27 cellular contexts compared by ENCODE assay signal in genomic region chr15:58142827-58143226, GRCh38. TPM values are rescaled to one million over a fixed set of nuclear protein-coding genes. Genes with fewer than 3 reads are reported as not detected.
"Had no signal": no experiment of that assay in that cellular context is flagged by ENCODE, and none has a peak within 500 bp of the region (broad histone marks: within the 10 kb centered on the region; RNA-seq: fewer than 3 reads in every experiment).

No MANE protein-coding gene starts in this region.

- H3K27ac ChIP-seq: adrenal gland, body of pancreas, esophagus muscularis mucosa, foreskin keratinocyte, gastrocnemius medialis had no signal

- ATAC-seq: activated CD8-positive, alpha-beta T cell treated with anti-CD3 and anti-CD28 coated beads for 36 hours; activated naive CD8-positive, alpha-beta T cell treated with anti-CD3 and anti-CD28 coated beads, Interleukin-2, amount 50 U/mL, for 24 hours; activated T-cell treated with anti-CD3 and anti-CD28 coated beads, Interleukin-2, amount 50 U/mL, for 4 hours; activated T-helper 17 cell treated with anti-CD3 and anti-CD28 coated beads, Interleukin-2, amount 50 U/mL, for 72 hours; body of pancreas; effector memory CD8-positive, alpha-beta T cell; foreskin keratinocyte; gastrocnemius medialis; heart left ventricle had no signal

- H3K27ac Mint-ChIP-seq: activated CD8-positive, alpha-beta T cell treated with anti-CD3 and anti-CD28 coated beads for 36 hours; activated naive CD4-positive, alpha-beta T cell treated with anti-CD3 and anti-CD28 coated beads for 36 hours; activated naive CD4-positive, alpha-beta T cell treated with anti-CD3 and anti-CD28 coated beads, Interleukin-2, amount 50 U/mL, for 24 hours; activated naive CD8-positive, alpha-beta T cell treated with anti-CD3 and anti-CD28 coated beads for 36 hours; activated naive CD8-positive, alpha-beta T cell treated with anti-CD3 and anti-CD28 coated beads, Interleukin-2, amount 50 U/mL, for 24 hours; activated T-helper 17 cell treated with anti-CD3 and anti-CD28 coated beads, Interleukin-2, amount 50 U/mL, for 72 hours; effector memory CD8-positive, alpha-beta T cell had no signal

- H3K4me3 Mint-ChIP-seq: activated CD8-positive, alpha-beta T cell treated with anti-CD3 and anti-CD28 coated beads for 36 hours; activated naive CD4-positive, alpha-beta T cell treated with anti-CD3 and anti-CD28 coated beads for 36 hours; activated naive CD4-positive, alpha-beta T cell treated with anti-CD3 and anti-CD28 coated beads, Interleukin-2, amount 50 U/mL, for 24 hours; activated naive CD8-positive, alpha-beta T cell treated with anti-CD3 and anti-CD28 coated beads for 36 hours; activated naive CD8-positive, alpha-beta T cell treated with anti-CD3 and anti-CD28 coated beads, Interleukin-2, amount 50 U/mL, for 24 hours; activated T-cell treated with anti-CD3 and anti-CD28 coated beads, Interleukin-2, amount 50 U/mL, for 4 hours; activated T-helper 17 cell treated with anti-CD3 and anti-CD28 coated beads, Interleukin-2, amount 50 U/mL, for 72 hours; effector memory CD8-positive, alpha-beta T cell had no signal

- H3K36me3 ChIP-seq: adrenal gland, esophagus muscularis mucosa, gastrocnemius medialis, heart left ventricle had no signal

- DNase-seq: activated CD4-positive, alpha-beta T cell treated with anti-CD3 and anti-CD28 coated beads for 48 hours; activated CD4-positive, alpha-beta T cell treated with anti-CD3 and anti-CD28 coated beads, Interleukin-2, amount 50 U/mL, for 1 hour; activated CD4-positive, alpha-beta T cell treated with anti-CD3 and anti-CD28 coated beads, Interleukin-2, amount 50 U/mL, for 48 hours; activated CD8-positive, alpha-beta memory T cell treated with anti-CD3 and anti-CD28 coated beads for 24 hours; activated CD8-positive, alpha-beta T cell treated with anti-CD3 and anti-CD28 coated beads for 36 hours; activated effector memory CD4-positive, alpha-beta T cell treated with anti-CD3 and anti-CD28 coated beads, Interleukin-2, amount 50 U/mL, for 16 hours; activated naive CD4-positive, alpha-beta T cell treated with anti-CD3 and anti-CD28 coated beads for 36 hours; activated naive CD8-positive, alpha-beta T cell treated with anti-CD3 and anti-CD28 coated beads for 36 hours; activated naive CD8-positive, alpha-beta T cell treated with anti-CD3 and anti-CD28 coated beads, Interleukin-2, amount 50 U/mL, for 24 hours; activated T-cell treated with anti-CD3 and anti-CD28 coated beads, Interleukin-2, amount 50 U/mL, for 4 hours; adrenal gland; amygdala; aorta; body of pancreas; caudate nucleus; dermis blood vessel endothelial cell; effector CD4-positive, alpha-beta T cell; effector memory CD8-positive, alpha-beta T cell; foreskin keratinocyte; gastrocnemius medialis; glutamatergic neuron; heart left ventricle had no signal

- H3K4me1 ChIP-seq: adrenal gland, body of pancreas, gastrocnemius medialis had no signal

- H3K9me3 Mint-ChIP-seq: activated CD8-positive, alpha-beta T cell treated with anti-CD3 and anti-CD28 coated beads for 36 hours; activated naive CD4-positive, alpha-beta T cell treated with anti-CD3 and anti-CD28 coated beads for 36 hours; activated naive CD4-positive, alpha-beta T cell treated with anti-CD3 and anti-CD28 coated beads, Interleukin-2, amount 50 U/mL, for 24 hours; activated naive CD8-positive, alpha-beta T cell treated with anti-CD3 and anti-CD28 coated beads for 36 hours; activated naive CD8-positive, alpha-beta T cell treated with anti-CD3 and anti-CD28 coated beads, Interleukin-2, amount 50 U/mL, for 24 hours; activated T-cell treated with anti-CD3 and anti-CD28 coated beads, Interleukin-2, amount 50 U/mL, for 4 hours; activated T-helper 17 cell treated with anti-CD3 and anti-CD28 coated beads, Interleukin-2, amount 50 U/mL, for 72 hours; effector memory CD8-positive, alpha-beta T cell had no signal

- H3K4me3 ChIP-seq: adrenal gland, body of pancreas, esophagus muscularis mucosa, gastrocnemius medialis, heart left ventricle had no signal

- H3K9me3 ChIP-seq: adrenal gland, body of pancreas, esophagus muscularis mucosa, gastrocnemius medialis, heart left ventricle had no signal

- H3K27me3 ChIP-seq: adrenal gland, body of pancreas, esophagus muscularis mucosa, foreskin keratinocyte, gastrocnemius medialis had no signal

- H3K36me3 Mint-ChIP-seq: activated naive CD4-positive, alpha-beta T cell treated with anti-CD3 and anti-CD28 coated beads, Interleukin-2, amount 50 U/mL, for 24 hours had no signal

- H3K4me1 Mint-ChIP-seq: activated naive CD4-positive, alpha-beta T cell treated with anti-CD3 and anti-CD28 coated beads, Interleukin-2, amount 50 U/mL, for 24 hours; activated naive CD8-positive, alpha-beta T cell treated with anti-CD3 and anti-CD28 coated beads for 36 hours; activated T-helper 17 cell treated with anti-CD3 and anti-CD28 coated beads, Interleukin-2, amount 50 U/mL, for 72 hours had no signal

RNA-seq across cellular contexts. Expression of gene AQP9, which starts 4.6 kb away (rescaled TPM):
- total RNA-seq: activated CD8-positive, alpha-beta T cell treated with anti-CD3 and anti-CD28 coated beads for 36 hours; activated naive CD4-positive, alpha-beta T cell treated with anti-CD3 and anti-CD28 coated beads for 36 hours; activated naive CD8-positive, alpha-beta T cell treated with anti-CD3 and anti-CD28 coated beads for 36 hours; activated T-helper 17 cell treated with anti-CD3 and anti-CD28 coated beads, Interleukin-2, amount 50 U/mL, for 72 hours; chondrocyte; T-helper 1 cell treated with Interleukin-12 subunit alpha and Interleukin-12 subunit beta and Interleukin-4 antibody, amounts not matched to agents 30 ng/mL and 1 ng/mL, for 36 hours had no signal
